In genomic region chr10:50624154-50624865, GRCh38 we compare ENCODE assay signal across 8 cellular contexts. TPM values are rescaled to one million over a fixed set of nuclear protein-coding genes. Genes with fewer than 3 reads are reported as not detected.
DNase-seq lines count a peak whose midpoint lies in the region; TF ChIP-seq lines count a peak whose summit lies in the region.

No MANE protein-coding gene starts in this region.

- peaks cover 30% of the 10 kb centered on the region for H4K20me1 ChIP-seq in neural progenitor cell (ENCODE audit: low read depth)

- DNase-seq in EH (ENCODE audit: low read depth) (peak; percentile 95), H4 (ENCODE audit: low spot score) (peak; percentile 91), LHCN-M2 (ENCODE audit: low read depth) (peak; percentile 92), SHP77 (lab: John Stamatoyannopoulos, UW) (peak; percentile 56 to 72), activated gamma-delta T cell (lab: John Stamatoyannopoulos, UW) (peak; percentile 94), fibroblast of villous mesenchyme (ENCODE audit: low read depth) (peak; percentile 97), neural progenitor cell (ENCODE audit: low spot score) (peak; percentile 98), stomach (peak; percentile 97)

- H3K4me2 ChIP-seq in neural progenitor cell = peak overlapping the region; percentile 89

- TF ChIP-seq CTCF in fibroblast of villous mesenchyme (IDR thresholded peaks at IDR 0.05; ENCODE audit: insufficient read depth, low read depth, low read length) = no peak
- no peak for TF ChIP-seq CTCF in neural progenitor cell (IDR thresholded peaks at IDR 0.05)
- no peak for TF ChIP-seq CTCF in stomach (IDR thresholded peaks at IDR 0.05)

- peaks cover 18% of the 10 kb centered on the region for H3K79me2 ChIP-seq in neural progenitor cell (ENCODE audit: low read depth)

- peak overlapping the region; percentile 89 for H2AFZ ChIP-seq in neural progenitor cell (replicated peaks)

- H3K9ac ChIP-seq in neural progenitor cell = peak overlapping the region; percentile 72

- H3K4me1 Mint-ChIP-seq in neural progenitor cell = peaks cover 21% of the 10 kb centered on the region

- H3K9me3 ChIP-seq in neural progenitor cell (ENCODE audit: low read depth) (no peaks in the 10 kb centered on the region), stomach (no peaks in the 10 kb centered on the region)

- no peaks in the 10 kb centered on the region for H3K9me3 Mint-ChIP-seq in neural progenitor cell

- peak overlapping the region; percentile 95 for H3K4me3 Mint-ChIP-seq in neural progenitor cell

- intact Hi-C loops in stomach (cut with DNase I; ENCODE audit: low total_unique reads) = no loop called here

- peaks cover 1% of the 10 kb centered on the region for H3K36me3 Mint-ChIP-seq in neural progenitor cell

- peaks cover 5% of the 10 kb centered on the region for H3K27me3 ChIP-seq in neural progenitor cell
- no peaks in the 10 kb centered on the region for H3K27me3 ChIP-seq in stomach

- 0% methylated on average over 37 to 58 of the region's 58 CpGs for WGBS in stomach, 5 donors

- peak overlapping the region; percentile 98 for H3K27ac Mint-ChIP-seq in neural progenitor cell

- TF ChIP-seq POLR2A in stomach (IDR thresholded peaks at IDR 0.05) = no peak

- TF ChIP-seq EP300 in stomach (IDR thresholded peaks at IDR 0.05) = no peak

- H3K27ac ChIP-seq in neural progenitor cell = peak overlapping the region; percentile 97
- H3K27ac ChIP-seq in stomach = peak overlapping the region; percentile 98 to 100 (median 99)

- H3K36me3 ChIP-seq in neural progenitor cell = no peaks in the 10 kb centered on the region
- peaks cover 0 to 5% (median 2%) of the 10 kb centered on the region in 4 donors for H3K36me3 ChIP-seq in stomach

- peaks cover 41% of the 10 kb centered on the region for H3F3A ChIP-seq in neural progenitor cell (ENCODE audit: low read depth)

- H3K27me3 Mint-ChIP-seq in neural progenitor cell (ENCODE audit: insufficient read depth, low read depth) = peaks cover 3% of the 10 kb centered on the region

- H3K4me1 ChIP-seq in neural progenitor cell (peaks cover 16% of the 10 kb centered on the region), stomach (peaks cover 20 to 41% (median 34%) of the 10 kb centered on the region in 4 donors)

- H3K4me3 ChIP-seq in fibroblast of villous mesenchyme (ENCODE audit: low read depth, low read length) (peak overlapping the region; percentile 91), neural progenitor cell (peak overlapping the region; percentile 71), stomach (peak overlapping the region; percentile 80 to 95 (median 90))

RNA-seq across cellular contexts. Expression of gene SGMS1, which starts 0.6 kb away (rescaled TPM):
- total RNA-seq in H4 (2014; rRNA removed; shearing (Covaris generic)) = 8.2 and 13.0 TPM in 2 replicates
- total RNA-seq in LHCN-M2 (2014; rRNA removed) (32.4 and 32.6 TPM in 2 replicates), fibroblast of villous mesenchyme (44.1 and 57.9 TPM in 2 replicates), neural progenitor cell (ENCODE audit: low replicate concordance) (9.2 and 10.3 TPM in 2 replicates), stomach (100 to 1,000 TPM in 2 of 5 donors, 10 to 100 TPM in 3; 24.6 to 229 (median 75.5) TPM)
- polyA plus RNA-seq in LHCN-M2 (2012) = 8.7 TPM
- 1 to 10 TPM; 6.2 to 7.8 (median 7.0) TPM for polyA plus RNA-seq in stomach

Comparison
In these comparisons a context has a peak if more than half of its experiments do, and no peak if none do; other contexts are left out.
1. Peak in every context shown above with its lines: DNase-seq, H3K4me3 ChIP-seq and H3K27ac ChIP-seq.